ENCODE assay signal across 1 cellular context in the genomic region with DNA sequence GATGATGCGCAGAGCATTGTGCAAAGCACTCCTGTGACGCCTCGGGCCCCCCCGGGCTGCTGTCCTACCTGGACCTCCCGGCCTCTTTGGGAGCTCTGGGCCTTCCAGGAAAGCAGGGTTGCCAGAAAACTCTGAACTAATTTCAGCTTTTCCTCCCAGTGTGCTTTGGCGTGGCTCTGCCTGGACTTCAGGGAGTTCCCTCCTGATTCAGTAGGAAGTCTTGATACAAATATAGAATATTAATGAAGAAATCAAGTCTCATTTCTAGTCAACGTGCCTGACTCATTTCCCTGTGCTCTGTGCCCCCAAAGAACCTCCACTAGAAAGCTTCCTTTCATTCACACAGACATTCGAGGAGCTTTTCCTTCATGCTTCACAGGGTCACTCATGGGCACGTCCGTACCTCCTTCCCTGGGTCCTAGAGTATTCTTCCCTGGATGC.
TF ChIP-seq lines count a peak whose summit lies in the region.

No MANE protein-coding gene starts in this region.

TF ChIP-seq in IMR-90, 13 proteins besides CTCF, POLR2A, EP300 and RAD21 (continued from another document):
- no peak for TF ChIP-seq SMC3 (IDR thresholded peaks at IDR 0.05; ENCODE audit: low read depth, low read length)
- no peak for TF ChIP-seq MAZ (IDR thresholded peaks at IDR 0.05; ENCODE audit: borderline replicate concordance, low read depth, low read length)
- TF ChIP-seq MXI1 (IDR thresholded peaks at IDR 0.05; ENCODE audit: borderline replicate concordance, low read depth, low read length) = no peak
- no peak for TF ChIP-seq CEBPB (IDR thresholded peaks at IDR 0.05; ENCODE audit: low read depth, low read length)
- no peak for TF ChIP-seq CHD1 (IDR thresholded peaks at IDR 0.05; ENCODE audit: low read depth, low read length)
- no peak for TF ChIP-seq ELK1 (IDR thresholded peaks at IDR 0.05; ENCODE audit: borderline replicate concordance, low read depth, low read length)
- no peak for TF ChIP-seq RCOR1 (IDR thresholded peaks at IDR 0.05; ENCODE audit: insufficient replicate concordance, low read length)
- TF ChIP-seq FOS (IDR thresholded peaks at IDR 0.05; ENCODE audit: low read depth, low read length) = no peak
- no peak for TF ChIP-seq NFE2L2 (IDR thresholded peaks at IDR 0.05; ENCODE audit: low read depth, low read length)
